In the genomic region with DNA sequence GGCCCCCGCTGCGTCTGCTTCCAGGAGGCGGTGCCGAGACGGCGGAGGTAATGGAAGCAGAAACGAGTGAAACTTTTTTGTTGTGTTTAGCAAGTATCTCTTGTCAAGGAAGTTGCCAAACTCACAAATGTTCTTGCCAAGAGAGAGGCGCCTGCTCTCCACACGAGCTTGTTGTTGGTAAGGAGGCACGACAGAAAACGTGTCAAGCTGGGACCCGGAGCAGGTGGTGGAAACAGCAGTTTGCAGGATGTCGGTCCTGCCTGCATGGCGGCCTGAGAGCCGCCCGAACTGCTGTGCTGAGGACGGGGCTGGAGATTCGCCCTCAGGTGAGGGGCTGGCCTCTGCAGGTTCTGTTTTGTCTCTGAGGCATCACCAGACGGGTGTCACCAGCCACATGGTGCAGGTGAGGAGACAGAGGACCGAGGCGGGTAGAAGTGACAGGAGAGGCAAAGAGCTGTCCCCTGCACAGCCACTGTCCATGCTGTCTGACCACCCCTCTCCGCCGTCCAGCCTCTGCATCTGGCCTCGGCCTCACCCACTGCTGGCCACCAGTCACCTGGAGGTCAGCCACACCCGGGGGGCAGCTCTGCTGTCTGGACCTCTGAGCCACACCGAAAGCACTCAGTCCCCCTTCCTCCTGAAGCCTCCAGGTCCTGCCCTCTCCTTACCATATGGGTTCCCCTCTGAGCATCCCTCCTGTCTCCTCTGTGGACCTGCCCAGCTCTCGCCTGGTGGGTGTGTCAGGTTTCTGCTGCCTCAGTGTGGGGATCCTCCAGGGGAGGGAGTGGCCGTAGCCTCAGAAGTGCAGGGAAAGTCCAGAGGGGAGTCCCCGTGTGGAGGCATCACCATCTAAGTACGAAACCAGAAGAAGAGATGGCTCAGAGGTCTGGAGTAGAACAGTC, we compare ENCODE assay signal across 14 cellular contexts.
DNase-seq lines count a peak whose midpoint lies in the region; ATAC-seq and TF ChIP-seq lines count a peak whose summit lies in the region.
"Had no signal": no experiment of that assay in that cellular context is flagged by ENCODE, and none has a peak within 500 bp of the region (broad histone marks: within the 10 kb centered on the region; RNA-seq: fewer than 3 reads in every experiment).

No MANE protein-coding gene starts in this region.

- no peak for TF ChIP-seq POLR2A in ovary (IDR thresholded peaks at IDR 0.05)

- in situ Hi-C loops in GM13976 (cut with MboI; ENCODE audit: low sequenced_read_pairs, unreplicated experiment), result no loop called here

- H3K36me3 ChIP-seq in endodermal cell (ENCODE audit: control insufficient read depth, insufficient read depth, low read length) (no peaks in the 10 kb centered on the region), ovary (no peaks in the 10 kb centered on the region)
- H3K36me3 ChIP-seq: WERI-Rb-1 had no signal

- H3K36me3 Mint-ChIP-seq in endodermal cell (ENCODE audit: low read depth), result no peaks in the 10 kb centered on the region
- no peaks in the 10 kb centered on the region for H3K36me3 Mint-ChIP-seq in activated T-cell treated with anti-CD3 and anti-CD28 coated beads, Interleukin-2, amount 50 U/mL, for 4 hours (ENCODE audit: insufficient read depth)

- peak overlapping the region; percentile 14 for H3K4me3 ChIP-seq in AG09309 (ENCODE audit: control insufficient read depth, low read depth, low read length)
- H3K4me3 ChIP-seq in endodermal cell (ENCODE audit: low read length), result no peak overlapping the region
- no peak overlapping the region for H3K4me3 ChIP-seq in ovary
- H3K4me3 ChIP-seq: K562 had no signal

- H3K27ac ChIP-seq in endodermal cell (ENCODE audit: low read depth, low read length) (no peak overlapping the region), ovary (no peak overlapping the region)
- H3K27ac ChIP-seq: WERI-Rb-1 had no signal

- DNase-seq in AG09309 (ENCODE audit: low read depth) (peak; percentile 5), GM13976 (ENCODE audit: low spot score) (peak; percentile 56), endodermal cell (peak; percentile 60), ovary (peak in 3 of 5 donors; percentile 30 to 39 (median 36)), SK-N-DZ (ENCODE audit: low spot score) (no peak), SIG-M5 (lab: John Stamatoyannopoulos, UW) (no peak)
- no peak for DNase-seq in activated T-cell treated with anti-CD3 and anti-CD28 coated beads, Interleukin-2, amount 50 U/mL, for 4 hours
- DNase-seq: activated effector memory CD4-positive, alpha-beta T cell treated with Interleukin-2 at 50 U/mL for 16 hours; cortex of kidney; stimulated activated naive CD4-positive, alpha-beta T cell treated with Interleukin-2 at 50 U/mL for 16 hours; WERI-Rb-1 had no signal

- WGBS in endodermal cell (ENCODE audit: insufficient coverage in 1 of 2, insufficient read length in 1 of 2), 2 experiments, result 85 to 88% methylated on average over 23 to 30 of the region's 30 CpGs
- WGBS in ovary, 3 donors, result 27 to 37% (median 34%) methylated on average over 30 of the region's 30 CpGs

- no peaks in the 10 kb centered on the region for H3K9me3 Mint-ChIP-seq in endodermal cell
- no peaks in the 10 kb centered on the region for H3K9me3 Mint-ChIP-seq in activated T-cell treated with anti-CD3 and anti-CD28 coated beads, Interleukin-2, amount 50 U/mL, for 4 hours

- H3K27me3 Mint-ChIP-seq in endodermal cell (ENCODE audit: insufficient read depth), result peaks cover 4% of the 10 kb centered on the region
- H3K27me3 Mint-ChIP-seq in activated T-cell treated with anti-CD3 and anti-CD28 coated beads, Interleukin-2, amount 50 U/mL, for 4 hours (ENCODE audit: low read depth), result peaks cover 15% of the 10 kb centered on the region

- no peak for TF ChIP-seq CTCF in AG09309 (IDR thresholded peaks at IDR 0.05; ENCODE audit: control insufficient read depth, insufficient read depth, low read depth, low read length, missing control alignments)
- no peak for TF ChIP-seq CTCF in GM13976 (IDR thresholded peaks at IDR 0.05; ENCODE audit: borderline replicate concordance, control extremely low read depth, extremely low read depth, insufficient read depth, missing control alignments)
- TF ChIP-seq CTCF in endodermal cell (conservative IDR thresholded peaks at IDR 0.05), result no peak
- TF ChIP-seq CTCF in ovary (IDR thresholded peaks at IDR 0.05), result no peak

- TF ChIP-seq EP300 in ovary (IDR thresholded peaks at IDR 0.05), result no peak

- no peak overlapping the region for H3K9ac ChIP-seq in endodermal cell (ENCODE audit: extremely low read depth, low read length, poor library complexity, severe bottlenecking)

- no peaks in the 10 kb centered on the region for H3K27me3 ChIP-seq in endodermal cell (ENCODE audit: control insufficient read depth, insufficient read depth, low read length, poor library complexity, severe bottlenecking)
- no peaks in the 10 kb centered on the region for H3K27me3 ChIP-seq in ovary

- H3K9me3 ChIP-seq in endodermal cell (ENCODE audit: control insufficient read depth, low read length), result no peaks in the 10 kb centered on the region
- H3K9me3 ChIP-seq in ovary, result no peaks in the 10 kb centered on the region

- H3K4me1 Mint-ChIP-seq in endodermal cell, result no peaks in the 10 kb centered on the region
- H3K4me1 Mint-ChIP-seq in activated T-cell treated with anti-CD3 and anti-CD28 coated beads, Interleukin-2, amount 50 U/mL, for 4 hours (ENCODE audit: low read depth), result peaks cover 3% of the 10 kb centered on the region

- H3K27ac Mint-ChIP-seq in endodermal cell, result no peak overlapping the region

- no peak for ATAC-seq in activated T-cell treated with anti-CD3 and anti-CD28 coated beads, Interleukin-2, amount 50 U/mL, for 4 hours
- no peak for ATAC-seq in GM21381 (IDR thresholded peaks at IDR 0.05; ENCODE audit: unreplicated experiment)
- ATAC-seq: K562, Panc1 had no signal

- intact Hi-C loops in ovary (cut with DNase I), result no loop called here

- no peaks in the 10 kb centered on the region for H3K4me1 ChIP-seq in endodermal cell (ENCODE audit: control insufficient read depth, insufficient read depth, low read length)
- peaks cover 6% of the 10 kb centered on the region for H3K4me1 ChIP-seq in ovary (ENCODE audit: insufficient read depth)

- no peak overlapping the region for H3K4me3 Mint-ChIP-seq in endodermal cell
- H3K4me3 Mint-ChIP-seq in activated T-cell treated with anti-CD3 and anti-CD28 coated beads, Interleukin-2, amount 50 U/mL, for 4 hours, result no peak overlapping the region

Comparison
In these comparisons a context has a peak if more than half of its experiments do, and no peak if none do; other contexts are left out.
1. DNase-seq: peak in AG09309 (single experiment), GM13976 (single experiment), endodermal cell (single experiment) and ovary (3 of 5); none in activated T-cell treated with anti-CD3 and anti-CD28 coated beads, Interleukin-2, amount 50 U/mL, for 4 hours (single experiment), SK-N-DZ (single experiment) and SIG-M5 (single experiment).